In the genomic region with DNA sequence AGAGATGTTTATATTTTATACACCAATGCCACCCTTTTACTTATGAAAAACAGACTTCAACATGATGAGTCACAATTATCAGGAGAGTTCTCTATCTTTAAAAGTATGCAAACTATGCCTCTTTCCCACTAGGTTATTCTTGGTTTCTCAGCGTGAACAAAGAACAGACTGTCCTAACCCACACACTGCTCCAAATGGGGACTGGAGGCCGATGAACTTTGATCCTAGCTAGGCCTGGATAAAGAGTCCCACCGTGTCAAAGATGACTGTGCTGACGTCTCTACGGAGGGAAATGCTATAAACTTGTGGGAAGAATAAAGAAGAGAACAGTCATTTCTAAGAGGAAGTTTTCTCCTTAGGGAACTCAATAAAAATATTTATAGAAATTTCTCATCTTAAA, we compare ENCODE assay signal across 8 cellular contexts.
DNase-seq lines count a peak whose midpoint lies in the region; ATAC-seq, FAIRE-seq and TF ChIP-seq lines count a peak whose summit lies in the region.

No MANE protein-coding gene starts in this region.

- no peaks in the 10 kb centered on the region for H4K20me1 ChIP-seq in astrocyte (ENCODE audit: insufficient read depth, low read length)

- TF ChIP-seq CTCF in AG10803 (conservative IDR thresholded peaks at IDR 0.05; ENCODE audit: low read length) = no peak
- TF ChIP-seq CTCF in astrocyte (IDR thresholded peaks at IDR 0.05; ENCODE audit: insufficient read depth, low read depth, low read length) = no peak
- no peak for TF ChIP-seq CTCF in kidney (IDR thresholded peaks at IDR 0.05; ENCODE audit: borderline replicate concordance, extremely low read depth, insufficient read depth)
- TF ChIP-seq CTCF in tibial artery (IDR thresholded peaks at IDR 0.05) = no peak

- H3K4me2 ChIP-seq in astrocyte (ENCODE audit: low read length) = peak overlapping the region; percentile 76

- no peak overlapping the region for H3K4me3 ChIP-seq in AG10803 (ENCODE audit: low read length)
- H3K4me3 ChIP-seq in astrocyte (ENCODE audit: insufficient read depth, low read depth, low read length) = no peak overlapping the region
- no peak overlapping the region for H3K4me3 ChIP-seq in kidney (ENCODE audit: low read length in 2 of 2)
- H3K4me3 ChIP-seq in tibial artery = no peak overlapping the region

- peaks cover 11% of the 10 kb centered on the region for H3K36me3 ChIP-seq in astrocyte (ENCODE audit: insufficient read depth, low read length)
- peaks cover 6 to 9% of the 10 kb centered on the region in 2 donors for H3K36me3 ChIP-seq in kidney (ENCODE audit: control insufficient read depth in 1 of 2, insufficient read depth in 2 of 2, low read length in 2 of 2)
- H3K36me3 ChIP-seq in tibial artery = peaks cover 10 to 17% (median 15%) of the 10 kb centered on the region in 3 donors

- H3K27ac ChIP-seq in astrocyte (ENCODE audit: low read depth, low read length) (peak overlapping the region; percentile 97), kidney (ENCODE audit: low read depth in 2 of 2, low read length in 2 of 2) (peak overlapping the region in 1 of 2 donors; percentile 71), tibial artery (peak overlapping the region; percentile 79 to 83)

- no peaks in the 10 kb centered on the region for H3K9me3 Mint-ChIP-seq in astrocyte (ENCODE audit: unreplicated experiment)

- H3K4me1 ChIP-seq in astrocyte (ENCODE audit: insufficient read depth, low read length) (peaks cover 52% of the 10 kb centered on the region), kidney (ENCODE audit: control insufficient read depth in 1 of 2, insufficient read depth in 1 of 2, low read depth in 1 of 2, low read length in 2 of 2) (peaks cover 6 to 8% of the 10 kb centered on the region in 2 donors), tibial artery (peaks cover 0 to 96% (median 32%) of the 10 kb centered on the region in 4 donors)

- H2AFZ ChIP-seq in astrocyte (ENCODE audit: low read depth, low read length) = no peak overlapping the region

- no peaks in the 10 kb centered on the region for H3K9me3 ChIP-seq in astrocyte (ENCODE audit: insufficient read depth, low read depth, low read length)
- no peaks in the 10 kb centered on the region for H3K9me3 ChIP-seq in kidney (ENCODE audit: control insufficient read depth in 1 of 2, low read length in 2 of 2)
- H3K9me3 ChIP-seq in tibial artery = no peaks in the 10 kb centered on the region

- H3K79me2 ChIP-seq in astrocyte (ENCODE audit: insufficient read depth, low read length) = peaks cover 7% of the 10 kb centered on the region

- FAIRE-seq in astrocyte (lab: Jason Lieb, UNC) = peak; percentile 96
- peak; percentile 96 for FAIRE-seq in kidney (lab: Jason Lieb, UNC)

- ATAC-seq in HG02763 (IDR thresholded peaks at IDR 0.05; ENCODE audit: unreplicated experiment) (peak; percentile 52), HG02938 (IDR thresholded peaks at IDR 0.05; ENCODE audit: unreplicated experiment) (no peak), GM19452 (IDR thresholded peaks at IDR 0.05; ENCODE audit: unreplicated experiment) (no peak)

- H3K27ac Mint-ChIP-seq in astrocyte (ENCODE audit: unreplicated experiment) = peak overlapping the region; percentile 100

- DNase-seq in AG10803 (ENCODE audit: low read depth) (peak; percentile 94), astrocyte (ENCODE audit: low read depth) (peak; percentile 97), kidney (peak; percentile 67), tibial artery (peak; percentile 84 to 91)
- DNase-seq in activated CD4-positive, alpha-beta T cell treated with anti-CD3 and anti-CD28 coated beads for 1 hour = no peak

- peaks cover 51% of the 10 kb centered on the region for H3K4me1 Mint-ChIP-seq in astrocyte (ENCODE audit: low read depth, unreplicated experiment)

- no peak overlapping the region for H3K4me3 Mint-ChIP-seq in astrocyte (ENCODE audit: unreplicated experiment)

- H3K9ac ChIP-seq in astrocyte (ENCODE audit: low read length) = peak overlapping the region; percentile 85
- no peak overlapping the region for H3K9ac ChIP-seq in kidney (ENCODE audit: low read length in 2 of 2)

- no peaks in the 10 kb centered on the region for H3K27me3 ChIP-seq in astrocyte (ENCODE audit: insufficient read depth, low read length)
- no peaks in the 10 kb centered on the region for H3K27me3 ChIP-seq in tibial artery

- no peaks in the 10 kb centered on the region for H3K27me3 Mint-ChIP-seq in astrocyte (ENCODE audit: low read depth, unreplicated experiment)

- intact Hi-C loops in kidney (cut with DNase I) (no loop called here), tibial artery (cut with DNase I; ENCODE audit: low total_unique reads) (loop anchor here (10.0 kb wide), 1 partner anchor 156 kb away; the partner anchor contains the start of gene EPS8)

- peaks cover 6% of the 10 kb centered on the region for H3K36me3 Mint-ChIP-seq in astrocyte (ENCODE audit: low read depth, unreplicated experiment)
